Comparison of ENCODE assay signal across 1 cellular context in the genomic region with DNA sequence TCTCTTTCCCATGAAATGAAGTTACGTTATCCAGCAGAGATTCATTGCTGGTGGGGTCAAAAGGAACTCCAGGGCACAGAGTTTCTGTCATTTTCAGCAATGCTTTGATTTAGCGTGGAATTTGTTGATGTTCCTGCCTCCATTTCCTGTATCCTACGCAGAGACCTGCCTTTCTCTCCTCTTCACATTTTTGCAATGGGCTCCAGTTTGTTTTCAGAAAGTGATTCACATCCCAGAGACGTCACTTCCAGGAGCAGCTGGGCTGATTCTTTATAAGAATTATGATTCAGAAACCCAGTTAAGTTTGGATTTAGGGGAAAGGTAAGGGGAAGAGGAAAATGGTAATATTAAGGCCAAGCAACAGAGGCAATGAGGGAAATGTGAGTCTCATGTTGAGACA.
TF ChIP-seq lines count a peak whose summit lies in the region.

No MANE protein-coding gene starts in this region.

TF ChIP-seq in GM23338, 12 proteins besides CTCF, POLR2A, EP300 and RAD21:
- TF ChIP-seq ZNF462 (CRISPR knock-in tag; IDR thresholded peaks at IDR 0.05) (no peak), JUNB (IDR thresholded peaks at IDR 0.05; ENCODE audit: unreplicated experiment) (no peak), REST (IDR thresholded peaks at IDR 0.05; ENCODE audit: unreplicated experiment) (no peak), ZNF114 (CRISPR knock-in tag; IDR thresholded peaks at IDR 0.05) (no peak), EZH2 (IDR thresholded peaks at IDR 0.05; ENCODE audit: low read depth, unreplicated experiment) (no peak), ZNF331 (CRISPR knock-in tag; IDR thresholded peaks at IDR 0.05; ENCODE audit: low read depth) (no peak), CREB1 (CRISPR knock-in tag; IDR thresholded peaks at IDR 0.05; ENCODE audit: low read depth) (no peak), NANOG (IDR thresholded peaks at IDR 0.05; ENCODE audit: borderline replicate concordance) (no peak), POLR2AphosphoS5 (IDR thresholded peaks at IDR 0.05; ENCODE audit: low read depth) (no peak), EZH2phosphoT487 (IDR thresholded peaks at IDR 0.05; ENCODE audit: unreplicated experiment) (no peak)
- TF ChIP-seq, protein P1, sequence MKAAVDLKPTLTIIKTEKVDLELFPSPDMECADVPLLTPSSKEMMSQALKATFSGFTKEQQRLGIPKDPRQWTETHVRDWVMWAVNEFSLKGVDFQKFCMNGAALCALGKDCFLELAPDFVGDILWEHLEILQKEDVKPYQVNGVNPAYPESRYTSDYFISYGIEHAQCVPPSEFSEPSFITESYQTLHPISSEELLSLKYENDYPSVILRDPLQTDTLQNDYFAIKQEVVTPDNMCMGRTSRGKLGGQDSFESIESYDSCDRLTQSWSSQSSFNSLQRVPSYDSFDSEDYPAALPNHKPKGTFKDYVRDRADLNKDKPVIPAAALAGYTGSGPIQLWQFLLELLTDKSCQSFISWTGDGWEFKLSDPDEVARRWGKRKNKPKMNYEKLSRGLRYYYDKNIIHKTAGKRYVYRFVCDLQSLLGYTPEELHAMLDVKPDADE (IDR thresholded peaks at IDR 0.05), result no peak
